ENCODE assay signal across 10 cellular contexts in genomic region chr5:66959668-66960067, GRCh38.
DNase-seq lines count a peak whose midpoint lies in the region; TF ChIP-seq lines count a peak whose summit lies in the region.
"Had no signal": no experiment of that assay in that cellular context is flagged by ENCODE, and none has a peak within 500 bp of the region (broad histone marks: within the 10 kb centered on the region; RNA-seq: fewer than 3 reads in every experiment).

No MANE protein-coding gene starts in this region.

- H2BK5ac ChIP-seq in neuronal stem cell (ENCODE audit: low read length): no peak overlapping the region

- H3K27me3 ChIP-seq in neuronal stem cell (ENCODE audit: control insufficient read depth in 3 of 3, insufficient read depth in 3 of 3, low read depth in 1 of 3, low read length in 3 of 3) (no peaks in the 10 kb centered on the region), A673 (replicated peaks; ENCODE audit: insufficient read depth, low read depth, low read length, poor library complexity) (no peaks in the 10 kb centered on the region)

- POLR2A ChIA-PET in A673 (lab: Charles Lee; ENCODE audit: low non-redundant PET): interaction anchor here (0.7 kb wide), 1 partner anchor 32 kb away, joined by 6 read pairs; no protein-coding TSS in a partner anchor

- no peak for TF ChIP-seq CTCF in A673 (conservative IDR thresholded peaks at IDR 0.05; ENCODE audit: low read depth, low read length)

- no peak overlapping the region for H3K4ac ChIP-seq in neuronal stem cell (ENCODE audit: low read length)

- H4K8ac ChIP-seq in neuronal stem cell (ENCODE audit: low read depth, low read length): no peak overlapping the region

- H3K4me3 ChIP-seq in neuronal stem cell (ENCODE audit: low read length in 2 of 2) (peak overlapping the region in 1 of 2 donors; percentile 41), A673 (ENCODE audit: low read depth, low read length, poor library complexity, severe bottlenecking) (no peak overlapping the region)

- no peaks in the 10 kb centered on the region for H3K79me1 ChIP-seq in neuronal stem cell (ENCODE audit: low read depth, low read length)

- H2BK15ac ChIP-seq in neuronal stem cell (ENCODE audit: low read length): no peak overlapping the region

- no peak overlapping the region for H3K14ac ChIP-seq in neuronal stem cell (ENCODE audit: low read length)

- TF ChIP-seq POLR2A in erythroblast (IDR thresholded peaks at IDR 0.05; ENCODE audit: low read length): no peak

- no TSS peak for BruUV-seq in A673 (replicated peaks; lab: Mats Ljungman, UMichigan)

- H3K23ac ChIP-seq in neuronal stem cell (ENCODE audit: low read depth, low read length, poor library complexity): no peak overlapping the region

- no peak overlapping the region for H3K9ac ChIP-seq in neuronal stem cell (ENCODE audit: low read depth, low read length, poor library complexity)

- WGBS in neuronal stem cell (ENCODE audit: extremely low coverage in 2 of 2, insufficient read length in 2 of 2, insufficient replicate concordance in 1 of 2), 2 donors: no CpG with 5 or more reads among the region's 2 CpGs

- no peak overlapping the region for H2AK5ac ChIP-seq in neuronal stem cell (ENCODE audit: low read depth, low read length)

- no peak overlapping the region for H4K91ac ChIP-seq in neuronal stem cell (ENCODE audit: low read depth, low read length, poor library complexity)

- H2AFZ ChIP-seq in neuronal stem cell (ENCODE audit: low read length): peak overlapping the region; percentile 79

- intact Hi-C loops in A673 (cut with micrococcal nuclease; ENCODE audit: unreplicated experiment): no loop called here

- DNase-seq in DMS153 (lab: John Stamatoyannopoulos, UW) (peak; percentile 23), NCI-H774 (lab: John Stamatoyannopoulos, UW) (peak; percentile 38), fibroblast of peridontal ligament (ENCODE audit: extremely low read depth) (peak; percentile 28), neuronal stem cell (ENCODE audit: low spot score) (no peak), ureter (ENCODE audit: low spot score) (no peak), putamen (ENCODE audit: low spot score) (no peak), A673 (ENCODE audit: low spot score) (no peak), erythroblast (lab: John Stamatoyannopoulos, UW) (no peak)
- DNase-seq: NCI-H2227 treated with DMSO at 0.1 percent for 48 hours, WERI-Rb-1 had no signal

- no peak overlapping the region for H3K18ac ChIP-seq in neuronal stem cell (ENCODE audit: low read length)

- H3K27ac ChIP-seq in neuronal stem cell (replicated peaks; ENCODE audit: low read length) (no peak overlapping the region), A673 (ENCODE audit: low read depth, low read length, poor library complexity, severe bottlenecking) (no peak overlapping the region)
- H3K27ac ChIP-seq: WERI-Rb-1 had no signal

- no peak overlapping the region for H2BK120ac ChIP-seq in neuronal stem cell (ENCODE audit: low read depth, low read length)

- H3K36me3 ChIP-seq in neuronal stem cell (replicated peaks in 1 of 2; ENCODE audit: control insufficient read depth in 2 of 2, insufficient read depth in 2 of 2, low read length in 2 of 2): no peaks in the 10 kb centered on the region
- no peaks in the 10 kb centered on the region for H3K36me3 ChIP-seq in A673 (ENCODE audit: insufficient read depth, low read length, poor library complexity, severe bottlenecking)
- H3K36me3 ChIP-seq: WERI-Rb-1 had no signal

- no peak overlapping the region for H3K4me2 ChIP-seq in neuronal stem cell (ENCODE audit: insufficient read depth, low read length, poor library complexity, severe bottlenecking)

- H3K9me3 ChIP-seq in neuronal stem cell (replicated peaks in 1 of 2; ENCODE audit: control insufficient read depth in 2 of 2, insufficient read depth in 1 of 2, low read depth in 1 of 2, low read length in 2 of 2): no peaks in the 10 kb centered on the region
- H3K9me3 ChIP-seq in A673 (ENCODE audit: low read depth, low read length, poor library complexity, severe bottlenecking): no peaks in the 10 kb centered on the region

- no peak overlapping the region for H2BK12ac ChIP-seq in neuronal stem cell (ENCODE audit: low read length)

- H3K4me1 ChIP-seq in neuronal stem cell (ENCODE audit: control insufficient read depth in 2 of 2, insufficient read depth in 1 of 2, low read depth in 1 of 2, low read length in 2 of 2): peaks cover 9 to 27% of the 10 kb centered on the region in 2 donors
- peaks cover 10% of the 10 kb centered on the region for H3K4me1 ChIP-seq in A673 (ENCODE audit: insufficient read depth, low read length, poor library complexity, severe bottlenecking)

- CTCF ChIA-PET in A673 (lab: Charles Lee): no interaction called here

Comparison
In these comparisons a context has a peak if more than half of its experiments do, and no peak if none do; other contexts are left out.
1. DNase-seq: peak in DMS153 (single experiment), NCI-H774 (single experiment) and fibroblast of peridontal ligament (single experiment); none in neuronal stem cell (single experiment), ureter (single experiment), putamen (single experiment), A673 (single experiment) and erythroblast (0 of 2).